16 cellular contexts compared by ENCODE assay signal in genomic region chr9:125514468-125514867, GRCh38.
DNase-seq lines count a peak whose midpoint lies in the region; ATAC-seq and TF ChIP-seq lines count a peak whose summit lies in the region.
"Had no signal": no experiment of that assay in that cellular context is flagged by ENCODE, and none has a peak within 500 bp of the region (broad histone marks: within the 10 kb centered on the region; RNA-seq: fewer than 3 reads in every experiment).

No MANE protein-coding gene starts in this region.

- peaks cover 57% of the 10 kb centered on the region for H3K4me1 Mint-ChIP-seq in GM23338
- peaks cover 19% of the 10 kb centered on the region for H3K4me1 Mint-ChIP-seq in activated naive CD8-positive, alpha-beta T cell treated with anti-CD3 and anti-CD28 coated beads, Interleukin-2, amount 50 U/mL, for 24 hours

- ATAC-seq in GM23338, result no peak
- ATAC-seq in activated naive CD8-positive, alpha-beta T cell treated with anti-CD3 and anti-CD28 coated beads, Interleukin-2, amount 50 U/mL, for 24 hours, result no peak

- no peaks in the 10 kb centered on the region for H3K9me2 ChIP-seq in GM23338 (ENCODE audit: insufficient read depth)

- H3K27me3 ChIP-seq in GM23338 (ENCODE audit: insufficient read depth) (no peaks in the 10 kb centered on the region), HUES48 (ENCODE audit: control insufficient read depth, insufficient read depth, low read length) (no peaks in the 10 kb centered on the region), osteoblast (ENCODE audit: insufficient read depth, low read length) (no peaks in the 10 kb centered on the region)
- H3K27me3 ChIP-seq: pancreas, SJSA1 had no signal

- H3K4me2 ChIP-seq in GM23338 (peak overlapping the region; percentile 20; the same call in 1 of the 2 replicates), osteoblast (ENCODE audit: insufficient read depth, low read length) (peak overlapping the region; percentile 86)

- no peaks in the 10 kb centered on the region for H3K9me3 Mint-ChIP-seq in GM23338
- H3K9me3 Mint-ChIP-seq in activated naive CD8-positive, alpha-beta T cell treated with anti-CD3 and anti-CD28 coated beads, Interleukin-2, amount 50 U/mL, for 24 hours, result no peaks in the 10 kb centered on the region
- H3K9me3 Mint-ChIP-seq: activated CD4-positive, alpha-beta T cell treated with anti-CD3 and anti-CD28 coated beads, Interleukin-2, amount 10 ng/mL, durations not matched to agents 7 days and 5 days had no signal

- no peaks in the 10 kb centered on the region for H3K36me3 Mint-ChIP-seq in GM23338 (ENCODE audit: low read depth)
- peaks cover 2% of the 10 kb centered on the region for H3K36me3 Mint-ChIP-seq in activated naive CD8-positive, alpha-beta T cell treated with anti-CD3 and anti-CD28 coated beads, Interleukin-2, amount 50 U/mL, for 24 hours (ENCODE audit: low read depth)

- H3K27ac ChIP-seq in GM23338 (ENCODE audit: low read depth), result no peak overlapping the region
- H3K27ac ChIP-seq in HUES48 (ENCODE audit: low read depth, low read length), result peak overlapping the region; percentile 26
- H3K27ac ChIP-seq in osteoblast (ENCODE audit: low read depth, low read length), result peak overlapping the region; percentile 68

- H3K9me3 ChIP-seq in HUES48 (ENCODE audit: control insufficient read depth, insufficient read depth, low read length), result no peaks in the 10 kb centered on the region
- no peaks in the 10 kb centered on the region for H3K9me3 ChIP-seq in osteoblast (ENCODE audit: low read depth, low read length)
- H3K9me3 ChIP-seq: pancreas, SJSA1 had no signal

- DNase-seq in GM23338 (ENCODE audit: low spot score) (no peak), osteoblast (ENCODE audit: insufficient read length, low spot score, missing footprints) (no peak), AG08395 (ENCODE audit: low spot score) (no peak), NCI-H1694 (lab: John Stamatoyannopoulos, UW) (no peak)
- DNase-seq in activated naive CD8-positive, alpha-beta T cell treated with anti-CD3 and anti-CD28 coated beads, Interleukin-2, amount 50 U/mL, for 24 hours, result no peak
- DNase-seq in stimulated activated CD8-positive, alpha-beta memory T cell treated with anti-CD3 and anti-CD28 coated beads, Interleukin-4, amount 100 ng/mL, for 48 hours, result no peak
- DNase-seq: activated CD4-positive, alpha-beta T cell treated with anti-CD3 and anti-CD28 coated beads, Interleukin-2, amount 10 ng/mL, durations not matched to agents 7 days and 5 days; activated T-cell treated with anti-CD3 and anti-CD28 coated beads for 4 hours; Karpas-422; NCI-H1092 treated with DMSO at 0.1 percent for 48 hours; NCI-H2081 treated with DMSO at 0.1 percent for 48 hours; NCI-H510A; substantia nigra had no signal

- H3K4me3 Mint-ChIP-seq in GM23338, result no peak overlapping the region
- no peak overlapping the region for H3K4me3 Mint-ChIP-seq in activated naive CD8-positive, alpha-beta T cell treated with anti-CD3 and anti-CD28 coated beads, Interleukin-2, amount 50 U/mL, for 24 hours
- H3K4me3 Mint-ChIP-seq: activated CD4-positive, alpha-beta T cell treated with anti-CD3 and anti-CD28 coated beads, Interleukin-2, amount 10 ng/mL, durations not matched to agents 7 days and 5 days had no signal

- H3K27me3 Mint-ChIP-seq in GM23338 (ENCODE audit: insufficient read depth, low read depth, poor library complexity), result no peaks in the 10 kb centered on the region
- H3K27me3 Mint-ChIP-seq in activated naive CD8-positive, alpha-beta T cell treated with anti-CD3 and anti-CD28 coated beads, Interleukin-2, amount 50 U/mL, for 24 hours, result no peaks in the 10 kb centered on the region
- H3K27me3 Mint-ChIP-seq: activated CD4-positive, alpha-beta T cell treated with anti-CD3 and anti-CD28 coated beads, Interleukin-2, amount 10 ng/mL, durations not matched to agents 7 days and 5 days had no signal

- H4K20me1 ChIP-seq in GM23338 (replicated peaks; ENCODE audit: insufficient read depth) (no peaks in the 10 kb centered on the region; the same call in 1 of the 2 replicates), osteoblast (ENCODE audit: insufficient read depth, low read length) (no peaks in the 10 kb centered on the region)

- no peaks in the 10 kb centered on the region for H3F3A ChIP-seq in GM23338 (replicated peaks; ENCODE audit: low read depth)

- no peak overlapping the region for H3K9ac ChIP-seq in HUES48 (ENCODE audit: low read depth, low read length)

- H3K36me3 ChIP-seq in GM23338 (ENCODE audit: insufficient read depth) (no peaks in the 10 kb centered on the region), HUES48 (ENCODE audit: control insufficient read depth, insufficient read depth, low read length) (no peaks in the 10 kb centered on the region), osteoblast (ENCODE audit: insufficient read depth, low read length) (no peaks in the 10 kb centered on the region)
- H3K36me3 ChIP-seq: pancreas, SJSA1 had no signal

- TF ChIP-seq CTCF in GM23338 (conservative IDR thresholded peaks at IDR 0.05; ENCODE audit: low read depth in 2 of 2) (no peak), osteoblast (IDR thresholded peaks at IDR 0.05; ENCODE audit: extremely low read depth, low read depth, low read length) (no peak)

- peaks cover 10% of the 10 kb centered on the region; the same call in 1 of the 2 replicates for H3K79me2 ChIP-seq in GM23338 (replicated peaks; ENCODE audit: insufficient read depth)
- peaks cover 15% of the 10 kb centered on the region for H3K79me2 ChIP-seq in osteoblast (ENCODE audit: insufficient read depth, low read length)

- H3K4me1 ChIP-seq in GM23338 (ENCODE audit: insufficient read depth) (peaks cover 42% of the 10 kb centered on the region), HUES48 (ENCODE audit: control insufficient read depth, insufficient read depth, low read length) (peaks cover 50% of the 10 kb centered on the region), osteoblast (ENCODE audit: insufficient read depth, low read length) (peaks cover 20% of the 10 kb centered on the region)

- no peak overlapping the region for H3K27ac Mint-ChIP-seq in GM23338
- peak overlapping the region; percentile 69 for H3K27ac Mint-ChIP-seq in activated naive CD8-positive, alpha-beta T cell treated with anti-CD3 and anti-CD28 coated beads, Interleukin-2, amount 50 U/mL, for 24 hours

- H3K4me3 ChIP-seq in GM23338 (no peak overlapping the region), HUES48 (ENCODE audit: low read depth, low read length) (no peak overlapping the region), osteoblast (ENCODE audit: insufficient read depth, low read length) (no peak overlapping the region)

- H2AFZ ChIP-seq in GM23338 (no peak overlapping the region), osteoblast (ENCODE audit: low read length) (no peak overlapping the region)

TF ChIP-seq in GM23338, 12 proteins besides CTCF, POLR2A, EP300 and RAD21 (continues in another document):
- TF ChIP-seq STAT1 (IDR thresholded peaks at IDR 0.05; ENCODE audit: unreplicated experiment) (no peak), POLR2AphosphoS5 (IDR thresholded peaks at IDR 0.05; ENCODE audit: low read depth) (no peak), EZH2 (IDR thresholded peaks at IDR 0.05; ENCODE audit: low read depth, unreplicated experiment) (no peak), ZNF331 (CRISPR knock-in tag; IDR thresholded peaks at IDR 0.05; ENCODE audit: low read depth) (no peak), ETS1 (IDR thresholded peaks at IDR 0.05) (no peak), REST (IDR thresholded peaks at IDR 0.05; ENCODE audit: unreplicated experiment) (no peak), JUNB (IDR thresholded peaks at IDR 0.05; ENCODE audit: unreplicated experiment) (no peak)
